ENCODE assay signal across 7 cellular contexts in genomic region chr19:44260343-44260681, GRCh38. TPM values are rescaled to one million over a fixed set of nuclear protein-coding genes. Genes with fewer than 3 reads are reported as not detected.
DNase-seq lines count a peak whose midpoint lies in the region; ATAC-seq and TF ChIP-seq lines count a peak whose summit lies in the region.

No MANE protein-coding gene starts in this region.

- no peak for TF ChIP-seq POLR2A in heart left ventricle (IDR thresholded peaks at IDR 0.05)

- DNase-seq in GM23248 (no peak), WTC11 (ENCODE audit: low spot score) (peak; percentile 12), heart left ventricle (no peak), skeletal muscle cell (ENCODE audit: low read depth) (no peak)
- no peak for DNase-seq in stimulated activated CD4-positive, alpha-beta T cell treated with anti-CD3 and anti-CD28 coated beads, Interleukin-1b, Interleukin-23, amount 100 ng/mL, for 48 hours

- peak overlapping the region; percentile 90 for H2AFZ ChIP-seq in GM23248

- peak; percentile 9; the same call in 1 of the 2 replicates for ATAC-seq in WTC11
- ATAC-seq in heart left ventricle, result peak; percentile 6 to 48 (median 40)
- ATAC-seq in HG03460 (IDR thresholded peaks at IDR 0.05; ENCODE audit: unreplicated experiment), result no peak
- no peak for ATAC-seq in GM21717 (IDR thresholded peaks at IDR 0.05; ENCODE audit: unreplicated experiment)

- no peaks in the 10 kb centered on the region for H3K79me2 ChIP-seq in GM23248 (ENCODE audit: insufficient read depth)

- H3K9ac ChIP-seq in GM23248, result 0 out of 2 replicates have a peak overlapping the region, but pooled peaks have one; percentile 6

- WGBS in GM23248 (ENCODE audit: low coverage in 1 of 2, low lambda C conversion rate in 2 of 2, missing lambda C conversion rate in 2 of 2), 2 experiments, result 19 to 21% methylated on average over 7 of the region's 7 CpGs
- WGBS in heart left ventricle, 4 donors, result 8 to 25% (median 18%) methylated on average over 7 of the region's 7 CpGs

- no peaks in the 10 kb centered on the region; the same call in 1 of the 2 replicates for H3K27me3 Mint-ChIP-seq in WTC11 (ENCODE audit: low read depth)

- in situ Hi-C loops in GM23248 (cut with MboI), result no loop called here

- intact Hi-C loops in heart left ventricle (cut with DNase I), result no loop called here

- H3K4me3 Mint-ChIP-seq in WTC11, result peak overlapping the region; percentile 92

- H3K36me3 Mint-ChIP-seq in WTC11, result 0 out of 2 replicates have a peak, but pooled peaks cover 7% of the 10 kb centered on the region

- H3K4me1 Mint-ChIP-seq in WTC11, result peaks cover 7% of the 10 kb centered on the region

- peak overlapping the region; percentile 87 for H3K4me2 ChIP-seq in GM23248 (ENCODE audit: unreplicated experiment)

- peak overlapping the region; percentile 24 for H3K27ac Mint-ChIP-seq in WTC11

- H3K27me3 ChIP-seq in GM23248 (replicated peaks; ENCODE audit: insufficient read depth), result no peaks in the 10 kb centered on the region
- no peaks in the 10 kb centered on the region for H3K27me3 ChIP-seq in heart left ventricle

- H3K36me3 ChIP-seq in GM23248 (ENCODE audit: low read depth) (no peaks in the 10 kb centered on the region), heart left ventricle (peaks cover 0 to 7% (median 0%) of the 10 kb centered on the region in 9 donors)

- POLR2A ChIA-PET in WTC11 (lab: Charles Lee), result interaction anchor here (0.8 kb wide), 1 partner anchor 44 kb away, joined by 3 read pairs; the partner anchor contains the start of gene ZNF235

- CTCF ChIA-PET in WTC11 (lab: Charles Lee), result interaction anchor here (1.0 kb wide), 1 partner anchor 45 kb away, joined by 3 read pairs; the partner anchor contains the start of gene ZNF235

- H3K4me3 ChIP-seq in GM23248 (peak overlapping the region; percentile 70), heart left ventricle (peak overlapping the region; percentile 35 to 66 (median 57)), skeletal muscle cell (ENCODE audit: low read depth, low read length) (peak overlapping the region; percentile 42)

- peaks cover 6% of the 10 kb centered on the region; the same call in 1 of the 2 replicates for H3F3A ChIP-seq in GM23248 (ENCODE audit: insufficient read depth)

- peaks cover 25% of the 10 kb centered on the region for H3K9me3 Mint-ChIP-seq in WTC11

- H3K4me1 ChIP-seq in GM23248 (ENCODE audit: insufficient read depth) (peaks cover 6% of the 10 kb centered on the region; the same call in 1 of the 2 replicates), heart left ventricle (peaks cover 0 to 4% (median 0%) of the 10 kb centered on the region in 12 donors)

- H3K9me3 ChIP-seq in GM23248 (ENCODE audit: low read depth) (peaks cover 8% of the 10 kb centered on the region), heart left ventricle (peaks cover 0 to 87% (median 24%) of the 10 kb centered on the region in 12 donors)

- no peak for TF ChIP-seq CTCF in WTC11 (IDR thresholded peaks at IDR 0.05)
- no peak for TF ChIP-seq CTCF in heart left ventricle (IDR thresholded peaks at IDR 0.05)

- no peaks in the 10 kb centered on the region for H4K20me1 ChIP-seq in GM23248 (ENCODE audit: insufficient read depth)

- no peak overlapping the region for H3K27ac ChIP-seq in GM23248
- peak overlapping the region in 10 of 12 donors; percentile 8 to 82 (median 63) for H3K27ac ChIP-seq in heart left ventricle

- H3K9me2 ChIP-seq in GM23248 (ENCODE audit: insufficient read depth), result no peaks in the 10 kb centered on the region

TF ChIP-seq in WTC11, 78 proteins besides CTCF, POLR2A, EP300 and RAD21 (continues in another document):
- TF ChIP-seq NFATC4 (CRISPR knock-in tag; IDR thresholded peaks at IDR 0.05) (no peak), RELA (CRISPR knock-in tag; IDR thresholded peaks at IDR 0.05; ENCODE audit: borderline replicate concordance) (no peak), ATF2 (CRISPR knock-in tag; IDR thresholded peaks at IDR 0.05; ENCODE audit: borderline replicate concordance, low read depth) (no peak), AR (CRISPR knock-in tag; IDR thresholded peaks at IDR 0.05) (no peak), MYBL2 (CRISPR knock-in tag; IDR thresholded peaks at IDR 0.05) (no peak), ERG (CRISPR knock-in tag; IDR thresholded peaks at IDR 0.05) (no peak), PREB (CRISPR knock-in tag; IDR thresholded peaks at IDR 0.05; ENCODE audit: borderline replicate concordance) (no peak)

RNA-seq across cellular contexts. Expression of gene ZNF233, which starts 0.6 kb away (rescaled TPM):
- 0.13 and 0.86 TPM in 2 replicates for total RNA-seq in GM23248 (2014; rRNA removed; shearing (Covaris generic))
- polyA plus RNA-seq in GM23248 (2016; fragmentation: Nextera tagmentation; extraction: Ambion mirVana), result 0.61 and 0.80 TPM in 2 replicates
- total RNA-seq in WTC11 (2021), result 1.3 to 2.4 TPM (median 1.9 TPM) in 3 replicates
- total RNA-seq in heart left ventricle, result 1 to 10 TPM; 3.6 to 9.6 (median 5.2) TPM
- polyA plus RNA-seq in heart left ventricle, result 1 to 10 TPM; 1.5 to 3.8 TPM

RNA-seq across cellular contexts. Expression of gene ZNF235, which starts 44.5 kb away (rescaled TPM):
- total RNA-seq in GM23248 (2014; rRNA removed; shearing (Covaris generic)), result 1.0 and 2.1 TPM in 2 replicates
- polyA plus RNA-seq in GM23248 (2016; fragmentation: Nextera tagmentation; extraction: Ambion mirVana) (1.4 and 2.6 TPM in 2 replicates), heart left ventricle (1 to 10 TPM; 1.7 to 3.3 TPM)
- total RNA-seq in WTC11 (2021) (3.9 to 5.2 TPM (median 4.5 TPM) in 3 replicates), heart left ventricle (1 to 10 TPM; 1.9 to 6.3 (median 4.1) TPM)

RNA-seq across cellular contexts. Expression of gene ZNF227, which starts 48.0 kb away (rescaled TPM):
- 7.6 and 16.1 TPM in 2 replicates for total RNA-seq in GM23248 (2014; rRNA removed; shearing (Covaris generic))
- polyA plus RNA-seq in GM23248 (2016; fragmentation: Nextera tagmentation; extraction: Ambion mirVana), result 7.5 and 7.8 TPM in 2 replicates
- total RNA-seq in WTC11 (2021), result 17.8 to 18.7 TPM (median 18.5 TPM) in 3 replicates
- total RNA-seq in heart left ventricle, result 10 to 100 TPM in 6 of 9 donors, 1 to 10 TPM in 3; 4.7 to 20.5 (median 11.0) TPM
- 1 to 10 TPM; 4.4 to 5.9 TPM for polyA plus RNA-seq in heart left ventricle

Comparison
In these comparisons a context has a peak if more than half of its experiments do, and no peak if none do; other contexts are left out.
1. ATAC-seq: peak in WTC11 (single experiment) and heart left ventricle (4 of 4); none in HG03460 (single experiment) and GM21717 (single experiment).
2. Peak in every context shown above with its lines, with median percentiles within 50 percentile points of each other: H3K4me3 ChIP-seq.